In the genomic region with DNA sequence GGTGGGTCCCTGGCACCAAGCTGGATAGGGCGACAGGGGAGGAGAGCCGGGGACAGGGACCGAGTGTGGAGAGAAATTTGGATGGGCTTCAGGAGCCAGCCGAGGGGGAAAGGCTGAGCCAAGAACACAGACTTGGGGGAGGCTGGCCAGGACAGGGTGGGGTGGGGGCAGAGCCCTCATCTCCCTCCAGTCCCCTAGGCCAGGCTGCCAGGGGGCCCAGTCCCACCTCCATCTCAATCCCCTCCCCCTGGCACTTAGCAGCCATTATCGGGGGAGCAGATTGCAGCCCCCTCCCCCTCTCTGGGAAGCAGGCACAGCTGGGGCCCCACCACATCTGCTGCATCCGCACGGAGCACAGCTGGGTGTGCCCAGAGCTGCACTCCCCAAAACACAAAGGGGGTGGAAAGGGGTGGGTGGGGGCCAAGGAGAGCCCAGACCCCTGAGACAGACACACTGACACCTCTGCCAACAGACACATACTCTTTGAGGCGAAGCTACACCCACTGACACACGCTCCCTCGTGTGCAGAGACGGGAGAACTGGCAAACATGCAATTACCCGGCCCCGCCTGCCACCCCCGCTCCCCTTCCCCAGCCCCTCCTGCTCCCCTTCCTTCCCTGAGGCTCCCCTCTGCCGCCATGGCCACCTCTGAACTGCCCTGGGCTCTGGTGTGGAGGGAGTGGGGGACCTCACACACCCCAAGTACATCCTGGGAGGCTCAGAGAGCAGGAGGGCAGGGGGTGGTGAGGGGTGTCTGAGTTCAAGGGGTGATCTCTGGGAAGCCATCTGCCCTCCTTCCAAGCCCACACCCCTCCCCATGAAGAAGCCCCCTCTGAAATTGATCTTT, we compare ENCODE assay signal across 9 cellular contexts. TPM values are rescaled to one million over a fixed set of nuclear protein-coding genes. Genes with fewer than 3 reads are reported as not detected.
A peak's percentile ranks its signal among the peaks of the same experiment; 100 is the strongest.
DNase-seq lines count a peak whose midpoint lies in the region; ATAC-seq, FAIRE-seq and TF ChIP-seq lines count a peak whose summit lies in the region.
"Had no signal": no experiment of that assay in that cellular context is flagged by ENCODE, and none has a peak within 500 bp of the region (broad histone marks: within the 10 kb centered on the region; RNA-seq: fewer than 3 reads in every experiment).

No MANE protein-coding gene starts in this region.

- no peak for FAIRE-seq in D721Med (lab: Jason Lieb, UNC)

- H3K9me3 ChIP-seq in A673 (ENCODE audit: low read depth, low read length, poor library complexity, severe bottlenecking), result no peaks in the 10 kb centered on the region
- no peaks in the 10 kb centered on the region for H3K9me3 ChIP-seq in iPS-15b (ENCODE audit: control insufficient read depth, insufficient read depth, low read length)
- H3K9me3 ChIP-seq: gastrocnemius medialis had no signal

- peak overlapping the region; percentile 73 for H3K27ac ChIP-seq in A673 (ENCODE audit: low read depth, low read length, poor library complexity, severe bottlenecking)
- H3K27ac ChIP-seq: gastrocnemius medialis had no signal

- no peaks in the 10 kb centered on the region for H3K27me3 ChIP-seq in A673 (replicated peaks; ENCODE audit: insufficient read depth, low read depth, low read length, poor library complexity)
- peaks cover 25% of the 10 kb centered on the region for H3K27me3 ChIP-seq in iPS-15b (ENCODE audit: control insufficient read depth, insufficient read depth, low read length)

- intact Hi-C loops in A673 (cut with micrococcal nuclease; ENCODE audit: unreplicated experiment), result no loop called here

- CTCF ChIA-PET in A673 (lab: Charles Lee), result interaction anchor here (0.5 to 2.1 kb wide), 13 partner anchors 8 to 140 kb away, joined by 3 to 31 read pairs (median 6); a partner anchor contains a TSS
- CTCF ChIA-PET in HEK293T (lab: Yijun Ruan, JAX), result interaction anchor here (0.7 to 2.4 kb wide), 14 partner anchors 9 to 235 kb away, joined by 3 to 31 read pairs (median 5); a partner anchor contains a TSS

- peak; percentile 27 for ATAC-seq in GM21447 (IDR thresholded peaks at IDR 0.05; ENCODE audit: unreplicated experiment)
- no peak for ATAC-seq in GM21717 (IDR thresholded peaks at IDR 0.05; ENCODE audit: unreplicated experiment)

- no peak for TF ChIP-seq CTCF in A673 (conservative IDR thresholded peaks at IDR 0.05; ENCODE audit: low read depth, low read length)
- TF ChIP-seq CTCF in D721Med (IDR thresholded peaks at IDR 0.05; ENCODE audit: insufficient read depth, missing control alignments), result no peak

- POLR2A ChIA-PET in A673 (lab: Charles Lee; ENCODE audit: low non-redundant PET), result interaction anchor here (1.0 kb wide), 1 partner anchor 14 kb away, joined by 4 read pairs; a partner anchor contains a TSS
- POLR2A ChIA-PET in HEK293T (lab: Yijun Ruan, JAX), result interaction anchor here (1.0 to 5.0 kb wide), 5 partner anchors 8 to 35 kb away, joined by 3 to 41 read pairs (median 3); a partner anchor contains a TSS

- H3K4me1 ChIP-seq in A673 (ENCODE audit: insufficient read depth, low read length, poor library complexity, severe bottlenecking) (peaks cover 78% of the 10 kb centered on the region), iPS-15b (ENCODE audit: control insufficient read depth, insufficient read depth, low read length) (peaks cover 28% of the 10 kb centered on the region)

- DNase-seq in A673 (ENCODE audit: low spot score) (peak; percentile 43), NCI-H82 (lab: John Stamatoyannopoulos, UW) (peak; percentile 83), HEK293T (ENCODE audit: extremely low spot score) (no peak), D721Med (ENCODE audit: insufficient read length, low spot score) (no peak), NCI-H748 (lab: John Stamatoyannopoulos, UW; ENCODE audit: unreplicated experiment) (no peak)
- DNase-seq: gastrocnemius medialis had no signal

- peak overlapping the region; percentile 24 for H3K4me3 ChIP-seq in A673 (ENCODE audit: low read depth, low read length, poor library complexity, severe bottlenecking)
- H3K4me3 ChIP-seq in iPS-15b (ENCODE audit: low read depth, low read length), result peak overlapping the region; percentile 56

- BruUV-seq in A673 (replicated peaks; lab: Mats Ljungman, UMichigan), result no TSS peak

- no peak overlapping the region for H3K9ac ChIP-seq in iPS-15b (ENCODE audit: low read depth, low read length)

- H3K36me3 ChIP-seq in A673 (ENCODE audit: insufficient read depth, low read length, poor library complexity, severe bottlenecking), result peaks cover 3% of the 10 kb centered on the region
- peaks cover 15% of the 10 kb centered on the region for H3K36me3 ChIP-seq in iPS-15b (ENCODE audit: control insufficient read depth, insufficient read depth, low read length)

TF ChIP-seq in HEK293T, 16 proteins besides CTCF, POLR2A, EP300 and RAD21:
- TF ChIP-seq SUZ12 (IDR thresholded peaks at IDR 0.05), result no peak
- TF ChIP-seq FOXK2 (IDR thresholded peaks at IDR 0.05), result no peak
- TF ChIP-seq BHLHE40 (IDR thresholded peaks at IDR 0.05; ENCODE audit: borderline replicate concordance), result no peak
- no peak for TF ChIP-seq LEF1 (IDR thresholded peaks at IDR 0.05; ENCODE audit: borderline replicate concordance)
- TF ChIP-seq L3MBTL2 (conservative IDR thresholded peaks at IDR 0.05), result no peak
TF ChIP-seq in HEK293T: peak in this region for 0.

RNA-seq across cellular contexts. Expression of a gene that starts 5.1 kb away (rescaled TPM):
- total RNA-seq in A673 (2021), result 0.45 and 1.2 TPM in 2 replicates

RNA-seq across cellular contexts. Expression of a gene that starts 10.5 kb away (rescaled TPM):
- 32.1 and 45.8 TPM in 2 replicates for total RNA-seq in A673 (2021)

RNA-seq across cellular contexts. Expression of a gene that starts 34.5 kb away (rescaled TPM):
- 13.8 and 15.8 TPM in 2 replicates for total RNA-seq in A673 (2021)

RNA-seq across cellular contexts. Expression of a gene that starts 34.7 kb away (rescaled TPM):
- total RNA-seq in A673 (2021), result 4.6 and 7.6 TPM in 2 replicates

Comparison
In these comparisons a context has a peak if more than half of its experiments do, and no peak if none do; other contexts are left out.
1. DNase-seq: peak in A673 (single experiment) and NCI-H82 (single experiment); none in HEK293T (single experiment), D721Med (single experiment) and NCI-H748 (single experiment).